ENCODE assay signal across 9 cellular contexts in genomic region chr13:48233097-48233885, GRCh38. TPM values are rescaled to one million over a fixed set of nuclear protein-coding genes. Genes with fewer than 3 reads are reported as not detected.
A peak's percentile ranks its signal among the peaks of the same experiment; 100 is the strongest.
DNase-seq lines count a peak whose midpoint lies in the region; ATAC-seq, FAIRE-seq and TF ChIP-seq lines count a peak whose summit lies in the region.
"Had no signal": no experiment of that assay in that cellular context is flagged by ENCODE, and none has a peak within 500 bp of the region (broad histone marks: within the 10 kb centered on the region; RNA-seq: fewer than 3 reads in every experiment).

TSS of gene ITM2B (plus strand) at chr13:48233206. CDS start at chr13:48233361, 155 bp downstream.

- POLR2A ChIA-PET in endothelial cell of umbilical vein (lab: Charles Lee), result interaction anchor here (0.8 to 1.2 kb wide), 3 partner anchors 8 to 77 kb away, joined by 3 to 4 read pairs (median 3); no protein-coding TSS in a partner anchor

- H3K9me3 ChIP-seq in endothelial cell of umbilical vein (replicated peaks; ENCODE audit: control insufficient read depth, insufficient read depth, low read length), result no peaks in the 10 kb centered on the region

- FAIRE-seq in endothelial cell of umbilical vein (lab: Jason Lieb, UNC), result peak; percentile 4
- FAIRE-seq: colon had no signal

- H3K36me3 ChIP-seq in endothelial cell of umbilical vein (ENCODE audit: control insufficient read depth in 2 of 2, extremely low read depth in 1 of 2, insufficient read depth in 2 of 2, low read length in 2 of 2), result no peaks in the 10 kb centered on the region

- H3K4me1 ChIP-seq in endothelial cell of umbilical vein (ENCODE audit: control insufficient read depth, extremely low read depth, insufficient read depth, low read length), result peaks cover 45% of the 10 kb centered on the region

- TF ChIP-seq CTCF in endothelial cell of umbilical vein (IDR thresholded peaks at IDR 0.05; ENCODE audit: extremely low read depth in 1 of 2, insufficient read depth in 1 of 2, low read depth in 1 of 2, low read length in 2 of 2), result peak; percentile 34 to 36

- H4K20me1 ChIP-seq in endothelial cell of umbilical vein (replicated peaks; ENCODE audit: control insufficient read depth, extremely low read depth, insufficient read depth, low read length), result peaks cover 2% of the 10 kb centered on the region

- peaks cover 47% of the 10 kb centered on the region for H3K79me2 ChIP-seq in endothelial cell of umbilical vein (ENCODE audit: control insufficient read depth, insufficient read depth, low read length)

- H3K27ac ChIP-seq in endothelial cell of umbilical vein (ENCODE audit: insufficient read depth, low read depth, low read length), result peak within 1 kb of the TSS; percentile 86

- H2AFZ ChIP-seq in endothelial cell of umbilical vein (ENCODE audit: low read depth, low read length), result peak within 1 kb of the TSS; percentile 94

- intact Hi-C loops in endothelial cell of umbilical vein (cut with micrococcal nuclease), result loop anchor here (1.0 to 5.0 kb wide), 7 partner anchors 70 to 349 kb away; partner anchors contain the start of genes MED4, NUDT15 and RB1

- TF ChIP-seq POLR2A in endothelial cell of umbilical vein (IDR thresholded peaks at IDR 0.05; ENCODE audit: low read depth, low read length), result peak; percentile 55

- peak within 1 kb of the TSS; percentile 67 to 95 (median 77) for H3K4me3 ChIP-seq in endothelial cell of umbilical vein (replicated peaks in 1 of 3; ENCODE audit: insufficient read depth in 1 of 3, low read depth in 1 of 3, low read length in 3 of 3)

- peak within 1 kb of the TSS; percentile 99 for H3K4me2 ChIP-seq in endothelial cell of umbilical vein (ENCODE audit: insufficient read depth, low read length)

- no TSS peak for BruUV-seq in endothelial cell of umbilical vein (replicated peaks; lab: Mats Ljungman, UMichigan)

- H3K27me3 ChIP-seq in endothelial cell of umbilical vein (ENCODE audit: control insufficient read depth in 2 of 2, insufficient read depth in 2 of 2, low read length in 2 of 2), result peaks cover 2 to 4% of the 10 kb centered on the region in 2 experiments

- peak; percentile 93 for DNase-seq in AG20443 (ENCODE audit: low spot score)
- peak; percentile 82 for DNase-seq in NOMO-1 treated with DMSO at 0.1 percent for 48 hours (lab: John Stamatoyannopoulos, UW; ENCODE audit: unreplicated experiment)
- DNase-seq in activated CD8-positive, alpha-beta memory T cell treated with anti-CD3 and anti-CD28 coated beads, Interleukin-2, amount 50 U/mL, for 48 hours, result peak; percentile 82
- DNase-seq in endothelial cell of umbilical vein (ENCODE audit: low read depth, low spot score), result peak; percentile 76
- peak; percentile 56 for DNase-seq in middle frontal gyrus (ENCODE audit: extremely low spot score, low spot score)
- DNase-seq in stimulated activated CD8-positive, alpha-beta memory T cell treated with anti-CD3 and anti-CD28 coated beads, Interleukin-4, amount 100 ng/mL, for 24 hours (ENCODE audit: low read depth), result peak; percentile 41

- H3K9me1 ChIP-seq in endothelial cell of umbilical vein (replicated peaks; ENCODE audit: control insufficient read depth, extremely low read depth, insufficient read depth, low read length), result no peaks in the 10 kb centered on the region

- dilution Hi-C loops in endothelial cell of umbilical vein (cut with MboI; ENCODE audit: extremely low pct_ligation_motif_present, low sequenced_read_pairs), result no loop called here

- peak within 1 kb of the TSS; percentile 98 for H3K9ac ChIP-seq in endothelial cell of umbilical vein (replicated peaks; ENCODE audit: extremely low read depth, insufficient read depth, low read length)

- CTCF ChIA-PET in endothelial cell of umbilical vein (lab: Charles Lee), result interaction anchor here (0.8 to 2.9 kb wide), 16 partner anchors 9 to 536 kb away, joined by 3 to 17 read pairs (median 3); partner anchors contain the start of genes MED4 and NUDT15

- ATAC-seq in GM18909 (IDR thresholded peaks at IDR 0.05; ENCODE audit: poor library complexity, unreplicated experiment) (peak; percentile 65), HG03175 (IDR thresholded peaks at IDR 0.05; ENCODE audit: unreplicated experiment) (peak; percentile 60)

TF ChIP-seq in endothelial cell of umbilical vein, 7 proteins besides CTCF, POLR2A, EP300 and RAD21:
- TF ChIP-seq JUN (IDR thresholded peaks at IDR 0.05; ENCODE audit: borderline replicate concordance, insufficient read depth, insufficient read length, low read depth) (no peak), FOS (IDR thresholded peaks at IDR 0.05; ENCODE audit: borderline replicate concordance, insufficient read depth, low read length) (no peak), POLR2AphosphoS5 (IDR thresholded peaks at IDR 0.05; ENCODE audit: insufficient read depth, low read depth, low read length) (peak; percentile 77)

RNA-seq across cellular contexts. Expression of gene ITM2B, which starts in this region (rescaled TPM):
- total RNA-seq in endothelial cell of umbilical vein, result 245 and 271 TPM in 2 replicates
- polyA plus RNA-seq in endothelial cell of umbilical vein, result 150 and 163 TPM in 2 replicates
- 195 and 206 TPM in 2 replicates for polyA plus RNA-seq in endothelial cell of umbilical vein (2011; cell fraction: cytosol; rRNA removed)
- 85.6 and 109 TPM in 2 replicates for polyA plus RNA-seq in endothelial cell of umbilical vein (2011; cell fraction: nucleus; rRNA removed)
- polyA plus RNA-seq in endothelial cell of umbilical vein (2012), result 210 and 232 TPM in 2 replicates
- 66.5 and 82.9 TPM in 2 replicates for polyA minus RNA-seq in endothelial cell of umbilical vein
- polyA minus RNA-seq in endothelial cell of umbilical vein (2011; cell fraction: cytosol; rRNA and poly(A)+ RNA removed), result 30.4 TPM
- polyA minus RNA-seq in endothelial cell of umbilical vein (2011; cell fraction: nucleus; rRNA and poly(A)+ RNA removed), result 20.1 and 33.0 TPM in 2 replicates

Comparison
In these comparisons a context has a peak if more than half of its experiments do, and no peak if none do; other contexts are left out.
1. Peak in every context shown above with its lines: DNase-seq, ATAC-seq, H3K4me3 ChIP-seq and H3K27ac ChIP-seq.
2. DNase-seq: peak in every context shown above with its lines; median percentile 93 in AG20443; 82 in NOMO-1 treated with DMSO at 0.1 percent for 48 hours; 82 in activated CD8-positive, alpha-beta memory T cell treated with anti-CD3 and anti-CD28 coated beads, Interleukin-2, amount 50 U/mL, for 48 hours; 76 in endothelial cell of umbilical vein; 56 in middle frontal gyrus; 41 in stimulated activated CD8-positive, alpha-beta memory T cell treated with anti-CD3 and anti-CD28 coated beads, Interleukin-4, amount 100 ng/mL, for 24 hours.